ENCODE assay signal across 28 cellular contexts in the genomic region with DNA sequence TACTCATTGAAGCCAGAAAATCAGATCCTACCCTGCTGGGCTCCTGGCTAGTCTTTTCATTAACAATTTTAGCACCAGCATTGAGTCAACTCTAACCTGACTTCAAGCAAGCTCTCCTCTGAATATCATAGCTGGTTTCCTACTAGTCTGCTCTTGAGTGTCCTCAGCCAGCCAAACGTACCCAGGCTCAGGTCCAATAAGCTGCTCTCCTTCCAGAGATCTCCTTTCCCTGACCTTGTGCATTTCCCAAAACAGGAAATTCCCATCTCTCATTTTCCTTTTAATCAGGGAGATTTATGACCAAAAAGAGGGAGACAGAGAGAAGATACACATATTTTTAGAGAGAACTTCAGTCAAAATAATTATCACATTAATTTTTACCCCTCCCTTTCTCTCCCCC.
DNase-seq lines count a peak whose midpoint lies in the region; ATAC-seq and TF ChIP-seq lines count a peak whose summit lies in the region.
"Had no signal": no experiment of that assay in that cellular context is flagged by ENCODE, and none has a peak within 500 bp of the region (broad histone marks: within the 10 kb centered on the region; RNA-seq: fewer than 3 reads in every experiment).

No MANE protein-coding gene starts in this region.

- H3K36me3 ChIP-seq in A673 (ENCODE audit: insufficient read depth, low read length, poor library complexity, severe bottlenecking) (no peaks in the 10 kb centered on the region), adipocyte (ENCODE audit: control insufficient read depth, insufficient read depth, low read length, severe bottlenecking) (no peaks in the 10 kb centered on the region)
- H3K36me3 ChIP-seq: colonic mucosa, gastrocnemius medialis, prostate gland, SJSA1, tibial artery had no signal

- H3K27ac Mint-ChIP-seq in osteocyte (ENCODE audit: unreplicated experiment) = peak overlapping the region; percentile 94
- H3K27ac Mint-ChIP-seq: activated naive CD4-positive, alpha-beta T cell treated with anti-CD3 and anti-CD28 coated beads, Interleukin-2, amount 10 ng/mL, durations not matched to agents 7 days and 5 days; activated T-helper 1 cell treated with anti-CD3 and anti-CD28 coated beads, Interleukin-12 subunit alpha, Interleukin-12 subunit beta, Interleukin-2, Interleukin-4 antibody, amounts not matched to agents 30 ng/mL and 10 ng/mL and 1 ng/mL, durations not matched to agents 14 hours and 24 hours and 36 hours; effector memory CD8-positive, alpha-beta T cell; IgD-negative memory B cell; T-helper 1 cell treated with Interleukin-12 subunit alpha and Interleukin-12 subunit beta and Interleukin-4 antibody, amounts not matched to agents 30 μg/mL and 1 μg/mL, for 36 hours had no signal

- peaks cover 59% of the 10 kb centered on the region for H3K4me1 Mint-ChIP-seq in osteocyte (ENCODE audit: unreplicated experiment)
- H3K4me1 Mint-ChIP-seq: activated naive CD4-positive, alpha-beta T cell treated with anti-CD3 and anti-CD28 coated beads, Interleukin-2, amount 10 ng/mL, durations not matched to agents 7 days and 5 days had no signal

- H3K4me1 ChIP-seq in A673 (ENCODE audit: insufficient read depth, low read length, poor library complexity, severe bottlenecking) = peaks cover 7% of the 10 kb centered on the region
- peaks cover 45% of the 10 kb centered on the region for H3K4me1 ChIP-seq in adipocyte (ENCODE audit: control insufficient read depth, insufficient read depth, low read length)
- peaks cover 6% of the 10 kb centered on the region for H3K4me1 ChIP-seq in right cardiac atrium (ENCODE audit: control insufficient read depth, insufficient read depth, low read length)
- H3K4me1 ChIP-seq: colonic mucosa, gastrocnemius medialis, prostate gland, SJSA1 had no signal

- peak; percentile 48 to 69 for ATAC-seq in right cardiac atrium
- no peak for ATAC-seq in HG02981 (IDR thresholded peaks at IDR 0.05; ENCODE audit: unreplicated experiment)
- ATAC-seq: effector memory CD8-positive, alpha-beta T cell; esophagus mucosa; gastrocnemius medialis; stimulated activated naive CD8-positive, alpha-beta T cell treated with anti-CD3 and anti-CD28 coated beads, Interleukin-15, Interleukin-2, amounts not matched to agents 100 U/mL and 50 U/mL, for 24 hours had no signal

- TF ChIP-seq CTCF in A673 (conservative IDR thresholded peaks at IDR 0.05; ENCODE audit: low read depth, low read length) (no peak), osteocyte (IDR thresholded peaks at IDR 0.05) (no peak), coronary artery (IDR thresholded peaks at IDR 0.05) (no peak)

- H3K27me3 ChIP-seq in A673 (replicated peaks; ENCODE audit: insufficient read depth, low read depth, low read length, poor library complexity) = no peaks in the 10 kb centered on the region
- no peaks in the 10 kb centered on the region for H3K27me3 ChIP-seq in adipocyte (replicated peaks; ENCODE audit: control insufficient read depth, insufficient read depth, low read length)
- H3K27me3 ChIP-seq in right cardiac atrium (ENCODE audit: control insufficient read depth, insufficient read depth) = no peaks in the 10 kb centered on the region
- H3K27me3 ChIP-seq: colonic mucosa, gastrocnemius medialis, SJSA1, tibial artery had no signal

- intact Hi-C loops in A673 (cut with micrococcal nuclease; ENCODE audit: unreplicated experiment) = no loop called here
- intact Hi-C loops in right cardiac atrium (cut with DNase I) = no loop called here

- DNase-seq in A673 (ENCODE audit: low spot score) = peak; percentile 31
- DNase-seq in adipocyte (ENCODE audit: low read depth) = no peak
- peak; percentile 17 to 71 (median 54) for DNase-seq in right cardiac atrium
- no peak for DNase-seq in osteocyte (ENCODE audit: extremely low spot score, unreplicated experiment)
- no peak for DNase-seq in germinal center (ENCODE audit: low spot score)
- DNase-seq in coronary artery (ENCODE audit: low spot score) = no peak
- DNase-seq: ACHN; activated CD4-positive, alpha-beta T cell treated with anti-CD3 and anti-CD28 coated beads, Interleukin-2, amount 50 U/mL, for 48 hours; activated naive CD4-positive, alpha-beta T cell treated with anti-CD3 and anti-CD28 coated beads, Interleukin-2, amount 10 ng/mL, durations not matched to agents 7 days and 5 days; amygdala; colonic mucosa; effector memory CD8-positive, alpha-beta T cell; gastrocnemius medialis; hypothalamus; NCI-H1092 treated with DMSO at 0.1 percent for 48 hours; NCI-H1930; NCI-H2227 treated with DMSO at 0.1 percent for 48 hours; NCI-H748 treated with DMSO at 0.1 percent for 48 hours; stimulated activated naive CD8-positive, alpha-beta T cell treated with anti-CD3 and anti-CD28 coated beads, Interleukin-15, Interleukin-2, amounts not matched to agents 100 U/mL and 50 U/mL, for 24 hours had no signal

- no peak overlapping the region for H3K27ac ChIP-seq in A673 (ENCODE audit: low read depth, low read length, poor library complexity, severe bottlenecking)
- no peak overlapping the region for H3K27ac ChIP-seq in right cardiac atrium (ENCODE audit: low read length)
- H3K27ac ChIP-seq in coronary artery = peak overlapping the region in 1 of 2 donors; percentile 15
- H3K27ac ChIP-seq: colonic mucosa, gastrocnemius medialis, SJSA1 had no signal

- peaks cover 8% of the 10 kb centered on the region for H3K36me3 Mint-ChIP-seq in osteocyte (ENCODE audit: unreplicated experiment)
- H3K36me3 Mint-ChIP-seq: activated naive CD4-positive, alpha-beta T cell treated with anti-CD3 and anti-CD28 coated beads, Interleukin-2, amount 10 ng/mL, durations not matched to agents 7 days and 5 days; IgD-negative memory B cell had no signal

- H3K4me3 ChIP-seq in A673 (ENCODE audit: low read depth, low read length, poor library complexity, severe bottlenecking) (no peak overlapping the region), adipocyte (ENCODE audit: low read length) (no peak overlapping the region), right cardiac atrium (ENCODE audit: low read length) (no peak overlapping the region), coronary artery (no peak overlapping the region)
- H3K4me3 ChIP-seq: colonic mucosa, gastrocnemius medialis, lung, prostate gland, SJSA1, tibial artery had no signal

- no peaks in the 10 kb centered on the region for H3K9me3 ChIP-seq in A673 (ENCODE audit: low read depth, low read length, poor library complexity, severe bottlenecking)
- H3K9me3 ChIP-seq in adipocyte (ENCODE audit: control insufficient read depth, low read length) = no peaks in the 10 kb centered on the region
- H3K9me3 ChIP-seq in right cardiac atrium (ENCODE audit: control insufficient read depth, low read length) = no peaks in the 10 kb centered on the region
- H3K9me3 ChIP-seq: colonic mucosa, gastrocnemius medialis, prostate gland, tibial artery had no signal

- H3K27me3 Mint-ChIP-seq in osteocyte (ENCODE audit: unreplicated experiment) = no peaks in the 10 kb centered on the region
- H3K27me3 Mint-ChIP-seq: activated naive CD4-positive, alpha-beta T cell treated with anti-CD3 and anti-CD28 coated beads, Interleukin-2, amount 10 ng/mL, durations not matched to agents 7 days and 5 days; effector memory CD8-positive, alpha-beta T cell; IgD-negative memory B cell had no signal

- CTCF ChIA-PET in A673 (lab: Charles Lee) = no interaction called here

- POLR2A ChIA-PET in A673 (lab: Charles Lee; ENCODE audit: low non-redundant PET) = no interaction called here

- peak overlapping the region; percentile 66 for H3K9ac ChIP-seq in adipocyte (ENCODE audit: low read length)

- BruUV-seq in A673 (replicated peaks; lab: Mats Ljungman, UMichigan) = no TSS peak

- H3K4me3 Mint-ChIP-seq in osteocyte (ENCODE audit: unreplicated experiment) = no peak overlapping the region
- H3K4me3 Mint-ChIP-seq: activated naive CD4-positive, alpha-beta T cell treated with anti-CD3 and anti-CD28 coated beads, Interleukin-2, amount 10 ng/mL, durations not matched to agents 7 days and 5 days; activated T-helper 1 cell treated with anti-CD3 and anti-CD28 coated beads, Interleukin-12 subunit alpha, Interleukin-12 subunit beta, Interleukin-2, Interleukin-4 antibody, amounts not matched to agents 30 ng/mL and 10 ng/mL and 1 ng/mL, durations not matched to agents 14 hours and 24 hours and 36 hours; effector memory CD8-positive, alpha-beta T cell; IgD-negative memory B cell; T-helper 1 cell treated with Interleukin-12 subunit alpha and Interleukin-12 subunit beta and Interleukin-4 antibody, amounts not matched to agents 30 μg/mL and 1 μg/mL, for 36 hours had no signal

- WGBS in right cardiac atrium = 11% methylated on average over 1 of the region's 1 CpG

- H3K9me3 Mint-ChIP-seq in osteocyte (ENCODE audit: unreplicated experiment) = peaks cover 4% of the 10 kb centered on the region
- H3K9me3 Mint-ChIP-seq: activated T-helper 1 cell treated with anti-CD3 and anti-CD28 coated beads, Interleukin-12 subunit alpha, Interleukin-12 subunit beta, Interleukin-2, Interleukin-4 antibody, amounts not matched to agents 30 ng/mL and 10 ng/mL and 1 ng/mL, durations not matched to agents 14 hours and 24 hours and 36 hours had no signal

Comparison
In these comparisons a context has a peak if more than half of its experiments do, and no peak if none do; other contexts are left out.
1. DNase-seq: peak in A673 (single experiment) and right cardiac atrium (3 of 3); none in adipocyte (single experiment), osteocyte (single experiment), germinal center (single experiment) and coronary artery (single experiment).